ENCODE assay signal across 8 cellular contexts in the genomic region with DNA sequence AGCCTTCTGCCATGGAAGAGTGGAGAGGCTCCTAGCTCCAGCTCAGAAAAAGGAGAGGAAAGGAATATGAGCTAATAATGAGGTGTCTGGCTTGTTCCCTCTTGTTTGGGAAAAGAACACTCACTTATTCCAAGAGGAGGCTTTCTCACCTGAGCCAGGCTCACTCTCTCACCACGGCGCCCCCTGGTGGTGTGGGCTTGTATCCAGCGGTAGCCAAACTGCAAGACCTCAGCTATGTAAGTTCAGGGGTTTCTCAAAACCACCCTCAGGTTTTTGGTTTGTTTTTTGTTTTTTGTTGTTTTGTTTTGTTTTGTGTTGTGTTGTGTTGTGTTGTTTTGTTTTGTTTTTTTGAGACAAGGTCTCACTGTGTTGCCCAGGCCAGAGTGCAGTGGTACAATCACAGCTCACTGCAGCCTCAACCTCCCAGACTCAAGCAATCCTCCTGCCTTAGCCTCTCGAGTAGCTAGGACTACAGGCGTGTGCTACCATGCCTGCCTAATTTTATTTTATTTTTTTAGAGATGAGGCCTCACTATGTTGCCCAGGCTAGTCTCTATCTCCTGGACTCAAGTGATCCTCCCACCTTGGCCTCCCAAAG.
DNase-seq lines count a peak whose midpoint lies in the region; ATAC-seq, FAIRE-seq and TF ChIP-seq lines count a peak whose summit lies in the region.

No MANE protein-coding gene starts in this region.

- FAIRE-seq in bronchial epithelial cell (lab: Jason Lieb, UNC) = no peak

- CTCF ChIA-PET in activated B cell treated with CpG ODN at 0.5 μM for 24 hours (lab: Charles Lee) = interaction anchor here (0.9 to 1.8 kb wide), 16 partner anchors 10 to 451 kb away, joined by 3 to 14 read pairs (median 4); a partner anchor contains a TSS

- peak; percentile 26 to 55 for DNase-seq in SHP77 (lab: John Stamatoyannopoulos, UW)
- DNase-seq in SHP77 treated with DMSO at 0.1 percent for 48 hours (lab: John Stamatoyannopoulos, UW) = no peak
- peak; percentile 71 for DNase-seq in NCI-H1092 (lab: John Stamatoyannopoulos, UW)
- peak; percentile 62 for DNase-seq in activated B cell treated with CpG ODN at 0.5 μM for 24 hours
- DNase-seq in bronchial epithelial cell (ENCODE audit: low read depth) = peak; percentile 48
- DNase-seq in right lobe of liver = peak; percentile 75 to 82 (median 81)
- DNase-seq in stimulated activated CD8-positive, alpha-beta memory T cell treated with anti-CD3 and anti-CD28 coated beads, Interleukin-15, amount 100 ng/mL, for 24 hours (ENCODE audit: low read depth) = peak; percentile 72
- DNase-seq in T1000 (lab: John Stamatoyannopoulos, UW) = no peak

- H3K36me3 Mint-ChIP-seq in activated B cell treated with CpG ODN at 0.5 μM for 24 hours (ENCODE audit: low read depth) = no peaks in the 10 kb centered on the region

- H3K36me3 ChIP-seq in bronchial epithelial cell (ENCODE audit: control insufficient read depth, insufficient read depth, low read length) (no peaks in the 10 kb centered on the region), right lobe of liver (no peaks in the 10 kb centered on the region)

- peaks cover 12% of the 10 kb centered on the region for H3K27me3 Mint-ChIP-seq in activated B cell treated with CpG ODN at 0.5 μM for 24 hours

- H3K27ac Mint-ChIP-seq in activated B cell treated with CpG ODN at 0.5 μM for 24 hours = no peak overlapping the region

- no peaks in the 10 kb centered on the region for H3K9me3 ChIP-seq in right lobe of liver

- 18% methylated on average over 5 of the region's 5 CpGs for WGBS in right lobe of liver (ENCODE audit: insufficient coverage, low coverage, low lambda C conversion rate, missing lambda C conversion rate)

- H3K4me1 ChIP-seq in right lobe of liver = no peaks in the 10 kb centered on the region

- TF ChIP-seq CTCF in activated B cell treated with CpG ODN at 0.5 μM for 24 hours (IDR thresholded peaks at IDR 0.05) = peak; percentile 87
- peak; percentile 77 for TF ChIP-seq CTCF in bronchial epithelial cell (IDR thresholded peaks at IDR 0.05; ENCODE audit: insufficient read depth, low read length, severe bottlenecking)
- TF ChIP-seq CTCF in right lobe of liver (IDR thresholded peaks at IDR 0.05) = peak; percentile 75 to 91 (median 87)

- POLR2A ChIA-PET in activated B cell treated with CpG ODN at 0.5 μM for 24 hours (lab: Charles Lee) = no interaction called here

- H3K27me3 ChIP-seq in bronchial epithelial cell (ENCODE audit: control insufficient read depth, insufficient read depth, low read length) = no peaks in the 10 kb centered on the region
- H3K27me3 ChIP-seq in right lobe of liver = no peaks in the 10 kb centered on the region

- H3K4me1 Mint-ChIP-seq in activated B cell treated with CpG ODN at 0.5 μM for 24 hours = no peaks in the 10 kb centered on the region

- H3K9me3 Mint-ChIP-seq in activated B cell treated with CpG ODN at 0.5 μM for 24 hours = peaks cover 2% of the 10 kb centered on the region

- no peak overlapping the region for H3K4me3 ChIP-seq in bronchial epithelial cell (ENCODE audit: low read depth, low read length)
- no peak overlapping the region for H3K4me3 ChIP-seq in right lobe of liver

- intact Hi-C loops in activated B cell treated with CpG ODN at 0.5 μM for 24 hours (cut with micrococcal nuclease) = loop anchor here (1.0 to 5.0 kb wide), 5 partner anchors 96 to 724 kb away; no protein-coding TSS in a partner anchor
- intact Hi-C loops in right lobe of liver (cut with DNase I) = loop anchor here (5.0 to 10.0 kb wide), 2 partner anchors 311 to 314 kb away; no protein-coding TSS in a partner anchor

- no peak overlapping the region for H3K27ac ChIP-seq in right lobe of liver

- ATAC-seq in activated B cell treated with CpG ODN at 0.5 μM for 24 hours (ENCODE audit: low read depth) (peak; percentile 31), right lobe of liver (peak; percentile 84 to 91 (median 86))

- TF ChIP-seq POLR2A in right lobe of liver (IDR thresholded peaks at IDR 0.05) = no peak

- H3K4me3 Mint-ChIP-seq in activated B cell treated with CpG ODN at 0.5 μM for 24 hours = no peak overlapping the region

Comparison
In these comparisons a context has a peak if more than half of its experiments do, and no peak if none do; other contexts are left out.
1. DNase-seq: peak in SHP77 (2 of 2), NCI-H1092 (single experiment), activated B cell treated with CpG ODN at 0.5 μM for 24 hours (single experiment), bronchial epithelial cell (single experiment), right lobe of liver (3 of 3) and stimulated activated CD8-positive, alpha-beta memory T cell treated with anti-CD3 and anti-CD28 coated beads, Interleukin-15, amount 100 ng/mL, for 24 hours (single experiment); none in SHP77 treated with DMSO at 0.1 percent for 48 hours (single experiment) and T1000 (single experiment).
2. Peak in every context shown above with its lines, with median percentiles within 50 percentile points of each other: CTCF ChIP-seq.